ENCODE assay signal across 16 cellular contexts in the genomic region with DNA sequence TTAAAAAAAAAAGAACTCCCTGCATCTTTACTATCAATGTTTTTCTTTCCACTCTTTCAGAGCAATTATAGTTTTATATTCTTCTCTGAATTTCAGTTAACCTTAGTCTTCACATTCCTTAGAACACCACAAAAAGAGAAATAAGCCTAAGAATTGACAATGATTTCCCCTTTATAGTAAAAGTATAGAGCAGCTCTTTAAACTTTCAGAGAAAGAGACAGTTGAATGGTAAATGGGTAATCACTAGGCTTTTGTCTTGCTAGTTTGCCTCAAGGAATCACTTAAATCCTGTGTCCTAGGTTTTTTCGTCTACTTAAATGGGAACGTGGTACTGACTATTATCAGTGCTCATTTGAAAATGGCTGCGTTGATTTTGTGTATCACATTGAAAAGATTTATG. TPM values are rescaled to one million over a fixed set of nuclear protein-coding genes. Genes with fewer than 3 reads are reported as not detected.
DNase-seq lines count a peak whose midpoint lies in the region; ATAC-seq and TF ChIP-seq lines count a peak whose summit lies in the region.
"Had no signal": no experiment of that assay in that cellular context is flagged by ENCODE, and none has a peak within 500 bp of the region (broad histone marks: within the 10 kb centered on the region; RNA-seq: fewer than 3 reads in every experiment).

No MANE protein-coding gene starts in this region.

- H3K27me3 Mint-ChIP-seq in brain: no peaks in the 10 kb centered on the region
- H3K27me3 Mint-ChIP-seq: activated CD4-positive, alpha-beta T cell treated with anti-CD3 and anti-CD28 coated beads for 36 hours; activated naive CD8-positive, alpha-beta T cell had no signal

- peaks cover 55% of the 10 kb centered on the region for H3K4me1 Mint-ChIP-seq in brain

- DNase-seq in smooth muscle cell (lab: John Stamatoyannopoulos, UW; ENCODE audit: unreplicated experiment) (no peak), hepatic stellate cell (ENCODE audit: low spot score) (no peak), GM10248 (ENCODE audit: extremely low spot score) (no peak), Karpas-422 (no peak)
- DNase-seq: activated CD4-positive, alpha-beta T cell treated with anti-CD3 and anti-CD28 coated beads for 36 hours; DND-41; NCI-H1105 treated with DMSO at 0.1 percent for 48 hours; NCI-H2081 treated with DMSO at 0.1 percent for 48 hours; NCI-H510A; testis had no signal

- H3K36me3 ChIP-seq in HUES64 (ENCODE audit: insufficient read depth, low read length) (no peaks in the 10 kb centered on the region; the same call in 1 of the 2 replicates), iPS-20b (ENCODE audit: insufficient read depth, low read depth, low read length) (no peaks in the 10 kb centered on the region), smooth muscle cell (ENCODE audit: low read depth) (no peaks in the 10 kb centered on the region), Karpas-422 (ENCODE audit: insufficient read depth, low read length) (no peaks in the 10 kb centered on the region)

- no peak for TF ChIP-seq CTCF in brain (conservative IDR thresholded peaks at IDR 0.05)
- TF ChIP-seq CTCF in smooth muscle cell (IDR thresholded peaks at IDR 0.05; ENCODE audit: borderline replicate concordance, insufficient read depth, poor library complexity, severe bottlenecking): no peak
- no peak for TF ChIP-seq CTCF in GM10248 (IDR thresholded peaks at IDR 0.05; ENCODE audit: control extremely low read depth, extremely low read depth, low read depth, missing control alignments)

- H3K36me3 Mint-ChIP-seq in brain: peaks cover 23% of the 10 kb centered on the region

- H2AFZ ChIP-seq in smooth muscle cell (ENCODE audit: low read depth) (no peak overlapping the region), Karpas-422 (ENCODE audit: low read length) (no peak overlapping the region)

- CTCF ChIA-PET in GM10248 (lab: Yijun Ruan, JAX): interaction anchor here (1.1 kb wide), 2 partner anchors 8 to 10 kb away, joined by 3 to 4 read pairs; no protein-coding TSS in a partner anchor

- H3K4me1 ChIP-seq in HUES64 (ENCODE audit: insufficient read depth, low read length) (peaks cover 66% of the 10 kb centered on the region), iPS-20b (ENCODE audit: insufficient read depth, low read length) (peaks cover 51% of the 10 kb centered on the region), smooth muscle cell (ENCODE audit: low read depth) (peaks cover 54% of the 10 kb centered on the region), Karpas-422 (ENCODE audit: low read length) (no peaks in the 10 kb centered on the region)

- ATAC-seq in GM19455 (IDR thresholded peaks at IDR 0.05; ENCODE audit: unreplicated experiment): no peak
- ATAC-seq: activated CD4-positive, alpha-beta T cell treated with anti-CD3 and anti-CD28 coated beads for 36 hours had no signal

- peaks cover 0 to 9% (median 3%) of the 10 kb centered on the region in 5 experiments for H3K9me3 Mint-ChIP-seq in brain

- peaks cover 19% of the 10 kb centered on the region for H3F3A ChIP-seq in smooth muscle cell (ENCODE audit: low read depth)

- POLR2A ChIA-PET in GM10248 (lab: Yijun Ruan, JAX): no interaction called here

- H3K4me3 Mint-ChIP-seq in brain: peak overlapping the region in 4 of 5 experiments; percentile 35 to 79 (median 60)
- H3K4me3 Mint-ChIP-seq: activated CD4-positive, alpha-beta T cell treated with anti-CD3 and anti-CD28 coated beads for 36 hours; activated naive CD8-positive, alpha-beta T cell; activated T-helper 1 cell treated with anti-CD3 and anti-CD28 coated beads, Interleukin-12 subunit alpha, Interleukin-12 subunit beta, Interleukin-2, Interleukin-4 antibody, amounts not matched to agents 30 ng/mL and 10 ng/mL and 1 ng/mL, durations not matched to agents 14 hours and 24 hours and 36 hours had no signal

- H4K20me1 ChIP-seq in smooth muscle cell (ENCODE audit: low read depth) (no peaks in the 10 kb centered on the region), Karpas-422 (ENCODE audit: insufficient read depth, low read depth, low read length) (no peaks in the 10 kb centered on the region)

- peak overlapping the region; percentile 10 for H3K4me3 ChIP-seq in HUES64 (ENCODE audit: low read length)
- peak overlapping the region; percentile 25; the same call in 1 of the 2 replicates for H3K4me3 ChIP-seq in iPS-20b (ENCODE audit: low read length)
- peak overlapping the region; percentile 6 for H3K4me3 ChIP-seq in smooth muscle cell
- no peak overlapping the region for H3K4me3 ChIP-seq in Karpas-422 (ENCODE audit: low read length)
- H3K4me3 ChIP-seq: testis had no signal

- peak overlapping the region in 3 of 5 experiments; percentile 66 to 86 (median 84) for H3K27ac Mint-ChIP-seq in brain
- H3K27ac Mint-ChIP-seq: activated CD4-positive, alpha-beta T cell treated with anti-CD3 and anti-CD28 coated beads for 36 hours; activated T-helper 1 cell treated with anti-CD3 and anti-CD28 coated beads, Interleukin-12 subunit alpha, Interleukin-12 subunit beta, Interleukin-2, Interleukin-4 antibody, amounts not matched to agents 30 ng/mL and 10 ng/mL and 1 ng/mL, durations not matched to agents 14 hours and 24 hours and 36 hours had no signal

- peak overlapping the region; percentile 89 for H3K27ac ChIP-seq in HUES64 (ENCODE audit: low read depth, low read length)
- peak overlapping the region; percentile 11 for H3K27ac ChIP-seq in iPS-20b (ENCODE audit: low read length)
- H3K27ac ChIP-seq in smooth muscle cell (ENCODE audit: low read depth): peak overlapping the region; percentile 72
- H3K27ac ChIP-seq in Karpas-422 (ENCODE audit: low read length): no peak overlapping the region

- H3K79me2 ChIP-seq in smooth muscle cell (ENCODE audit: low read depth) (no peaks in the 10 kb centered on the region), Karpas-422 (ENCODE audit: low read length) (peaks cover 90% of the 10 kb centered on the region)

- H3K27me3 ChIP-seq in HUES64 (ENCODE audit: insufficient read depth, low read length) (no peaks in the 10 kb centered on the region), iPS-20b (ENCODE audit: insufficient read depth, low read length) (no peaks in the 10 kb centered on the region), smooth muscle cell (ENCODE audit: low read depth) (no peaks in the 10 kb centered on the region), Karpas-422 (ENCODE audit: low read length) (no peaks in the 10 kb centered on the region)
- H3K27me3 ChIP-seq: testis had no signal

- peaks cover 6% of the 10 kb centered on the region; the same call in 1 of the 2 replicates for H3K9me3 ChIP-seq in HUES64 (ENCODE audit: insufficient read depth, low read depth, low read length)
- H3K9me3 ChIP-seq in iPS-20b (ENCODE audit: insufficient read depth, low read depth, low read length): no peaks in the 10 kb centered on the region
- H3K9me3 ChIP-seq in smooth muscle cell (replicated peaks; ENCODE audit: low read depth): no peaks in the 10 kb centered on the region
- H3K9me3 ChIP-seq in Karpas-422 (ENCODE audit: low read length): no peaks in the 10 kb centered on the region
- H3K9me3 ChIP-seq: testis had no signal

- H3K9ac ChIP-seq in HUES64 (ENCODE audit: low read depth, low read length) (peak overlapping the region; percentile 66; the same call in 1 of the 2 replicates), iPS-20b (ENCODE audit: low read depth, low read length) (peak overlapping the region; percentile 53; the same call in 1 of the 2 replicates), smooth muscle cell (ENCODE audit: low read depth) (peak overlapping the region; percentile 29), Karpas-422 (ENCODE audit: low read length) (no peak overlapping the region)

- H3K4me2 ChIP-seq in smooth muscle cell (peak overlapping the region; percentile 67), Karpas-422 (ENCODE audit: low read depth, low read length, poor library complexity, severe bottlenecking) (no peak overlapping the region)

- WGBS in HUES64: 0% methylated on average over 2 of the region's 3 CpGs
- 26% methylated on average over 3 of the region's 3 CpGs for WGBS in smooth muscle cell (ENCODE audit: low lambda C conversion rate)

- H3K9me2 ChIP-seq in Karpas-422 (replicated peaks; ENCODE audit: insufficient read depth, low read length): no peaks in the 10 kb centered on the region

RNA-seq across cellular contexts. Expression of gene SLX4IP, which starts 31.8 kb away (rescaled TPM):
- polyA plus RNA-seq in HUES64 (2013, experiment 1 of 2): 4.0 TPM
- 4.1 TPM for polyA plus RNA-seq in HUES64 (2013, experiment 2 of 2)
- 1.9 TPM for polyA plus RNA-seq in brain (ENCODE audit: insufficient read depth, low read depth, low replicate concordance)
- 4.6 and 6.2 TPM in 2 replicates for total RNA-seq in smooth muscle cell
- 1.2 and 3.7 TPM in 2 replicates for polyA plus RNA-seq in smooth muscle cell
- 9.7 TPM in 2 replicates for total RNA-seq in Karpas-422 (2014; rRNA removed; shearing (Covaris generic); ENCODE audit: low replicate concordance)

RNA-seq across cellular contexts. Expression of gene MKKS, which starts 32.8 kb away (rescaled TPM):
- polyA plus RNA-seq in HUES64 (2013, experiment 1 of 2): 15.4 TPM
- polyA plus RNA-seq in HUES64 (2013, experiment 2 of 2): 18.9 TPM
- polyA plus RNA-seq in brain (ENCODE audit: insufficient read depth, low read depth, low replicate concordance) (19.4 TPM), smooth muscle cell (12.8 and 19.8 TPM in 2 replicates)
- 13.7 and 15.6 TPM in 2 replicates for total RNA-seq in smooth muscle cell
- total RNA-seq in Karpas-422 (2014; rRNA removed; shearing (Covaris generic); ENCODE audit: low replicate concordance): 4.6 and 14.6 TPM in 2 replicates
